Comparison of ENCODE assay signal across 8 cellular contexts in the genomic region with DNA sequence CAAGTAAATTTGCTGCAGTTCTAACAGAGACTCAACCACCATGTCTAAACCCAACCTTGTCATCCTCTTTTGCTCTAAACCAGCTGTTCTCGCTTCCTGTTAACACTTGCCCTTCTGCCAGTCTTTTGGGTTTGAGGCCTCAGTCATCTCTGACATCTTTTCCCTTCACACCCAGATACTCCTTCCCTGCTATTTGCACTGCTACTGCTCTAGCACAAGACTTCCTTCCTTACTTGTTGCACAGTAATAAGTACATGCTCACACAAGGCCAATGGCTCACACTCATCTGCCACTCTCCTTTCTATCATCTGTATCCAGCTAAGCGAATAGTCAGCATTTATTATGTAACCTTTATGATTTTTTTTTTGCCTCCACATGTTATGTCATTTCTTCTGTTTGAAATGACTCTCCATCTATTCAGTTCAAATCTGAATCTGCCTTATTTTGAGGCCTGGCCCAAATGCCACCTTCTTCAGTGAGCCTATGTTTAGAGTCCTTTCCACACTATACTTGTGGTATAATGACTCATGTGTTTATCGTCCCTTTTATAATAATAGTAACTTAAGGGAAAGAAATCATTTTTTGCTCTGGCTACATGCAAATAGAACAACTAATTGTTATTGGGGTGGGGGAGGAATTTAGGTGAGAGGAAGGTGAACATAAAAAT. TPM values are rescaled to one million over a fixed set of nuclear protein-coding genes. Genes with fewer than 3 reads are reported as not detected.
A peak's percentile ranks its signal among the peaks of the same experiment; 100 is the strongest.
DNase-seq lines count a peak whose midpoint lies in the region; ATAC-seq, FAIRE-seq and TF ChIP-seq lines count a peak whose summit lies in the region.

No MANE protein-coding gene starts in this region.

- SMC1A ChIA-PET in GM12878 (lab: Charles Lee; ENCODE audit: uncharacterized antibody, unreplicated experiment): interaction anchor here (0.6 to 4.3 kb wide), 2 partner anchors 111 to 966 kb away, joined by 3 to 13 read pairs; no protein-coding TSS in a partner anchor

- intact Hi-C loops in GM12878 (cut with micrococcal nuclease; ENCODE audit: unreplicated experiment) (loop anchor here (10.0 kb wide), 1 partner anchor 229 kb away; no protein-coding TSS in a partner anchor), transverse colon (cut with DNase I; ENCODE audit: low total_unique reads) (no loop called here)

- peak; percentile 38 for FAIRE-seq in GM12878 (lab: Jason Lieb, UNC)

- H3K4me1 ChIP-seq in GM12878 (ENCODE audit: control insufficient read depth, insufficient read depth, low read length): peaks cover 29% of the 10 kb centered on the region; the same call in 1 of the 2 replicates
- H3K4me1 ChIP-seq in transverse colon: peaks cover 0 to 15% (median 6%) of the 10 kb centered on the region in 4 donors

- BruUV-seq in GM12878 (replicated peaks; lab: Mats Ljungman, UMichigan): no TSS peak

- RAD21 ChIA-PET in GM12878 (lab: Charles Lee; ENCODE audit: unreplicated experiment): interaction anchor here (1.1 kb wide), 1 partner anchor 37 kb away, joined by 3 read pairs; no protein-coding TSS in a partner anchor

- H3K4me2 ChIP-seq in GM12878 (ENCODE audit: control insufficient read depth, insufficient read depth): 0 out of 2 replicates have a peak overlapping the region, but pooled peaks have one; percentile 27

- no peak overlapping the region; the same call in 1 of the 2 replicates for H2AFZ ChIP-seq in GM12878 (ENCODE audit: control insufficient read depth, low read depth, low read length)

- no peaks in the 10 kb centered on the region for H3K79me2 ChIP-seq in GM12878 (ENCODE audit: control insufficient read depth, insufficient read depth, low read length)

- H4K20me1 ChIP-seq in GM12878 (ENCODE audit: control insufficient read depth, insufficient read depth): no peaks in the 10 kb centered on the region

- H3K27ac ChIP-seq in GM12878 (ENCODE audit: control insufficient read depth, insufficient read depth) (peak overlapping the region; percentile 14; the same call in 1 of the 2 replicates), transverse colon (no peak overlapping the region)

- TF ChIP-seq POLR2A in GM12878 (IDR thresholded peaks at IDR 0.05; ENCODE audit: low read depth, low read length): no peak
- TF ChIP-seq POLR2A in transverse colon (IDR thresholded peaks at IDR 0.05): no peak

- POLR2A ChIA-PET in GM10248 (lab: Yijun Ruan, JAX): no interaction called here
- POLR2A ChIA-PET in GM12878 (lab: Charles Lee): no interaction called here

- H3K9me3 ChIP-seq in GM12878 (replicated peaks; ENCODE audit: control insufficient read depth, insufficient read depth, low read length): no peaks in the 10 kb centered on the region
- H3K9me3 ChIP-seq in transverse colon: no peaks in the 10 kb centered on the region

- CTCF ChIA-PET in GM10248 (lab: Yijun Ruan, JAX): interaction anchor here (1.1 to 1.5 kb wide), 2 partner anchors 319 to 464 kb away, joined by 3 to 4 read pairs; no protein-coding TSS in a partner anchor
- CTCF ChIA-PET in GM12878 (lab: Yijun Ruan, JAX): no interaction called here

- no peak overlapping the region for H3K9ac ChIP-seq in GM12878 (ENCODE audit: control insufficient read depth, insufficient read depth, low read length)

- no peak overlapping the region for H3K4me3 ChIP-seq in GM12878
- no peak overlapping the region for H3K4me3 ChIP-seq in transverse colon

- ATAC-seq in GM21367 (IDR thresholded peaks at IDR 0.05; ENCODE audit: unreplicated experiment) (peak; percentile 68), HG03457 (IDR thresholded peaks at IDR 0.05; ENCODE audit: unreplicated experiment) (peak; percentile 73), GM12878 (peak; percentile 88)

- TF ChIP-seq CTCF in GM10248 (IDR thresholded peaks at IDR 0.05; ENCODE audit: control extremely low read depth, extremely low read depth, low read depth, missing control alignments) (no peak), GM12878 (IDR thresholded peaks at IDR 0.05 in 2 of 3, conservative IDR thresholded peaks at IDR 0.05 in 1 of 3; ENCODE audit: control insufficient read depth in 2 of 3, extremely low read depth in 1 of 3, insufficient read depth in 1 of 3, low read depth in 3 of 3, low read length in 3 of 3) (no peak), transverse colon (IDR thresholded peaks at IDR 0.05) (no peak)

- WGBS in GM12878 (ENCODE audit: insufficient coverage, insufficient replicate concordance, low lambda C conversion rate, missing lambda C conversion rate): 35% methylated on average over 3 of the region's 3 CpGs
- WGBS in transverse colon (ENCODE audit: low coverage in 1 of 2), 2 donors: 77 to 86% methylated on average over 2 to 3 of the region's 3 CpGs

- in situ Hi-C loops in GM12878 (cut with MboI): no loop called here
- in situ Hi-C loops in transverse colon (cut with MboI; ENCODE audit: low pct_ligation_motif_present in 1 of 4, low pct_unique_long_range_greater_than_20kb in 1 of 4, low sequenced_read_pairs in 3 of 4): no loop called here

- DNase-seq in GM10248 (ENCODE audit: extremely low spot score): peak; percentile 24
- DNase-seq in GM12878 (ENCODE audit: low read depth, low spot score): peak; percentile 53
- no peak for DNase-seq in OCI-M1 (lab: John Stamatoyannopoulos, UW)
- DNase-seq in transverse colon: no peak
- no peak for DNase-seq in NCI-H2029 treated with DMSO at 0.1 percent for 48 hours (lab: John Stamatoyannopoulos, UW)
- no peak for DNase-seq in COR-L47 (lab: John Stamatoyannopoulos, UW)

- TF ChIP-seq RAD21 in GM12878 (IDR thresholded peaks at IDR 0.05; ENCODE audit: insufficient read depth, low read depth, low read length): no peak

- no peak for TF ChIP-seq EP300 in GM12878 (IDR thresholded peaks at IDR 0.05; ENCODE audit: borderline replicate concordance in 1 of 2, control insufficient read depth in 1 of 2, low read depth in 2 of 2, low read length in 2 of 2)
- no peak for TF ChIP-seq EP300 in transverse colon (IDR thresholded peaks at IDR 0.05; ENCODE audit: low read depth)

- H3K36me3 ChIP-seq in GM12878 (ENCODE audit: control insufficient read depth in 2 of 2, insufficient read depth in 2 of 2, low read length in 1 of 2): no peaks in the 10 kb centered on the region
- H3K36me3 ChIP-seq in transverse colon: peaks cover 0 to 12% (median 2%) of the 10 kb centered on the region in 4 donors

- H3K27me3 ChIP-seq in GM12878 (replicated peaks in 1 of 2; ENCODE audit: control insufficient read depth in 2 of 2, insufficient read depth in 2 of 2, low read length in 1 of 2) (no peaks in the 10 kb centered on the region), transverse colon (no peaks in the 10 kb centered on the region)

TF ChIP-seq in GM12878, 131 proteins besides CTCF, POLR2A, EP300 and RAD21 (continues in another document):
- no peak for TF ChIP-seq EED (IDR thresholded peaks at IDR 0.05; ENCODE audit: low read depth)
- TF ChIP-seq TCF12 (IDR thresholded peaks at IDR 0.05; ENCODE audit: low read depth, low read length): peak; percentile 71
- no peak for TF ChIP-seq MYB (IDR thresholded peaks at IDR 0.05; ENCODE audit: borderline replicate concordance, low read depth, low read length)
- TF ChIP-seq BMI1 (IDR thresholded peaks at IDR 0.05; ENCODE audit: borderline replicate concordance): no peak
- no peak for TF ChIP-seq CBFB (IDR thresholded peaks at IDR 0.05; ENCODE audit: low read depth)
- TF ChIP-seq RELA (IDR thresholded peaks at IDR 0.05; ENCODE audit: borderline replicate concordance, partially characterized antibody): no peak
- no peak for TF ChIP-seq RB1 (IDR thresholded peaks at IDR 0.05; ENCODE audit: borderline replicate concordance)
- TF ChIP-seq, protein P1, sequence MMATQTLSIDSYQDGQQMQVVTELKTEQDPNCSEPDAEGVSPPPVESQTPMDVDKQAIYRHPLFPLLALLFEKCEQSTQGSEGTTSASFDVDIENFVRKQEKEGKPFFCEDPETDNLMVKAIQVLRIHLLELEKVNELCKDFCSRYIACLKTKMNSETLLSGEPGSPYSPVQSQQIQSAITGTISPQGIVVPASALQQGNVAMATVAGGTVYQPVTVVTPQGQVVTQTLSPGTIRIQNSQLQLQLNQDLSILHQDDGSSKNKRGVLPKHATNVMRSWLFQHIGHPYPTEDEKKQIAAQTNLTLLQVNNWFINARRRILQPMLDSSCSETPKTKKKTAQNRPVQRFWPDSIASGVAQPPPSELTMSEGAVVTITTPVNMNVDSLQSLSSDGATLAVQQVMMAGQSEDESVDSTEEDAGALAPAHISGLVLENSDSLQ (IDR thresholded peaks at IDR 0.05): peak; percentile 36; the same call in 1 of the 2 replicates
- no peak for TF ChIP-seq KAT2A (conservative IDR thresholded peaks at IDR 0.05; ENCODE audit: control insufficient read depth, low read depth, low read length)
- TF ChIP-seq MTA3 (IDR thresholded peaks at IDR 0.05; ENCODE audit: borderline replicate concordance, low read length): peak; percentile 32; the same call in 1 of the 2 replicates
- no peak for TF ChIP-seq POLR2AphosphoS2 (IDR thresholded peaks at IDR 0.05; ENCODE audit: low read depth, low read length)
- TF ChIP-seq, protein P2, sequence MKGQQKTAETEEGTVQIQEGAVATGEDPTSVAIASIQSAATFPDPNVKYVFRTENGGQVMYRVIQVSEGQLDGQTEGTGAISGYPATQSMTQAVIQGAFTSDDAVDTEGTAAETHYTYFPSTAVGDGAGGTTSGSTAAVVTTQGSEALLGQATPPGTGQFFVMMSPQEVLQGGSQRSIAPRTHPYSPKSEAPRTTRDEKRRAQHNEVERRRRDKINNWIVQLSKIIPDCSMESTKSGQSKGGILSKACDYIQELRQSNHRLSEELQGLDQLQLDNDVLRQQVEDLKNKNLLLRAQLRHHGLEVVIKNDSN (IDR thresholded peaks at IDR 0.05; ENCODE audit: borderline replicate concordance, extremely low read length, insufficient read depth, low read depth, low read length): no peak

RNA-seq across cellular contexts. Expression of a gene that starts 22.5 kb away (rescaled TPM):
- 0.50 TPM in 1 of 2 replicates, not detected in the other for total RNA-seq in GM12878 (2013; cell fraction: nucleolus; rRNA removed)
- total RNA-seq in GM12878 (2014; rRNA removed): not detected in 2 replicates
- total RNA-seq in GM12878 (2014; rRNA removed; fragmentation: Illumina TruSeq; extraction: Trizol): not detected in 2 replicates
- total RNA-seq in GM12878 (2021): not detected in 2 replicates
- not detected for polyA plus RNA-seq in GM12878 (2011; ENCODE audit: low read depth)
- polyA plus RNA-seq in GM12878 (2011; rRNA removed): not detected in 2 replicates
- polyA plus RNA-seq in GM12878 (2011; cell fraction: cytosol; rRNA removed): not detected in 2 replicates
- not detected in 2 replicates for polyA plus RNA-seq in GM12878 (2011; cell fraction: nucleus; rRNA removed)
- polyA plus RNA-seq in GM12878 (2012): not detected in 2 replicates
- polyA plus RNA-seq in GM12878 (2014; fragmentation: Illumina TruSeq; extraction: Trizol): not detected in 2 replicates
- not detected for polyA plus RNA-seq in GM12878 (2014; fragmentation: Nextera tagmentation; extraction: Ambion mirVana)
- not detected in 2 replicates for polyA plus RNA-seq in GM12878 (2014; rRNA removed)
- not detected for polyA plus RNA-seq in GM12878 (2016; fragmentation: Nextera tagmentation; extraction: Ambion mirVana)
- 0.10 TPM in 1 of 2 replicates, not detected in the other for polyA minus RNA-seq in GM12878 (2011; rRNA and poly(A)+ RNA removed)
- not detected in 2 replicates for polyA minus RNA-seq in GM12878 (2011; cell fraction: cytosol; rRNA and poly(A)+ RNA removed)
- not detected in 2 replicates for polyA minus RNA-seq in GM12878 (2011; cell fraction: nucleus; rRNA and poly(A)+ RNA removed)
- total RNA-seq in transverse colon: 1 to 10 TPM in 1 of 4 donors, under 1 TPM in 1, not detected in 2; 0.79 to 1.5 TPM

Comparison
In these comparisons a context has a peak if more than half of its experiments do, and no peak if none do; other contexts are left out.
1. DNase-seq: peak in GM10248 (single experiment) and GM12878 (single experiment); none in OCI-M1 (single experiment), transverse colon (single experiment), NCI-H2029 treated with DMSO at 0.1 percent for 48 hours (single experiment) and COR-L47 (single experiment).
2. Peak in every context shown above with its lines, with median percentiles within 50 percentile points of each other: ATAC-seq.